Comparison of ENCODE assay signal across 9 cellular contexts in the genomic region with DNA sequence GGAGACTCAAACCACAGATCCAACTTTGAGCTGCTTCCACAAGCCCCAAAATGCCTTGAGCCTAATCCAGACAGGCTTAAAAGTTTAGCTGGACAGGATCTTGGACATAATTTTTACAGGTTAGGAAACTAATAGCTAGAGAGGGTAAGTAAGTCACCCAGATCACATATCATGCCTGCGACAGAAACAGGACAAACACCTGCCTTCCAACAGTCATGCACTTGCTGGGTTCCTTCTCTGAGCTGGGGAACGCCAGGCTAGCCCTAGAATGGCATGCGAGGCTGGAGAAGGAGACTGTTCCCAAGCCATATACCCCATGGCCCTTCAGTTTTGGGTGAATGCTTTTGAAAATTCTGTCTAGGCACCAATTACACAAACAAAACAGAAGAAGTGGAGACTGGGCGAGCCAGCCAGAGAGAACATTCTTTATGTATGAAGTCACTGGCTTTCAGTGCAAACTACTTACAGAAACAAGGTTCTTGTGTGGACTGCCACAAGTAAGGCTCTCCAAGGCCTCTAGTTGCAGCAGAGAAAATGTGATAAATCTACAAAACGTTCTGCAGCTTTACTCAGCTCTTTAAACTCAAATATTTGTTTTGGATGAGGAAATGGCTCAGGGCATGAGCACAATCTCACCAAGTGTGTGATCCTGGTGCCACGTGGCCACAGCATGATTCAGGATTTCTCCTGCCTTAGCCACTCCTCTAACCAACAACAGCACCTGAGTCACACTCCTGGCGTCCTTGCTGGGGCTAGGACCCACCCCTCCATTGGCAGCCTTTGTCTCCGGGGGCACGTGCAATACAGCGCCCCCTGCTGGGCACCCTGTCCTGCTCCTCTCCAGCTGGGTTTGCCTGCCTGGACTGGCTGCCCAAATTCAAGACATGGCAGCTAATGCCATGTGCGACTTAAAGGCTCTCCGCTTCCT.
DNase-seq lines count a peak whose midpoint lies in the region; ATAC-seq, FAIRE-seq and TF ChIP-seq lines count a peak whose summit lies in the region.
"Had no signal": no experiment of that assay in that cellular context is flagged by ENCODE, and none has a peak within 500 bp of the region (broad histone marks: within the 10 kb centered on the region; RNA-seq: fewer than 3 reads in every experiment).

No MANE protein-coding gene starts in this region.

- intact Hi-C loops in Caco-2 (cut with micrococcal nuclease; ENCODE audit: unreplicated experiment) (loop anchor here (1.0 to 2.0 kb wide), 6 partner anchors 15 to 329 kb away; a partner anchor contains a TSS), ascending aorta (cut with DNase I) (loop anchor here (1.0 to 10.0 kb wide), 9 partner anchors 149 to 951 kb away; a partner anchor contains a TSS)

- POLR2A ChIA-PET in Caco-2 (lab: Charles Lee): interaction anchor here (0.6 to 1.8 kb wide), 7 partner anchors 74 to 191 kb away, joined by 3 to 44 read pairs (median 5); a partner anchor contains a TSS

- H3K9me3 Mint-ChIP-seq in Caco-2 (ENCODE audit: unreplicated experiment): no peaks in the 10 kb centered on the region
- H3K9me3 Mint-ChIP-seq: T-helper 1 cell treated with Interleukin-12 subunit alpha and Interleukin-12 subunit beta and Interleukin-4 antibody, amounts not matched to agents 30 μg/mL and 1 μg/mL, for 36 hours had no signal

- H3K27me3 Mint-ChIP-seq in Caco-2 (ENCODE audit: insufficient read depth, unreplicated experiment): no peaks in the 10 kb centered on the region

- H3K4me3 ChIP-seq in Caco-2 (ENCODE audit: low read depth, low read length): no peak overlapping the region
- no peak overlapping the region for H3K4me3 ChIP-seq in SU-DHL-6 (ENCODE audit: insufficient read depth, low read length, poor library complexity, severe bottlenecking)
- no peak overlapping the region for H3K4me3 ChIP-seq in ascending aorta
- H3K4me3 ChIP-seq in skeletal muscle satellite cell (ENCODE audit: low read length): peak overlapping the region; percentile 27

- H3K9ac ChIP-seq in SU-DHL-6 (ENCODE audit: low read length) (no peak overlapping the region), skeletal muscle satellite cell (ENCODE audit: low read depth, low read length) (peak overlapping the region; percentile 55)

- H3K4me1 ChIP-seq in Caco-2 (peaks cover 38% of the 10 kb centered on the region), ascending aorta (peaks cover 15 to 36% of the 10 kb centered on the region in 2 donors), skeletal muscle satellite cell (ENCODE audit: control insufficient read depth, insufficient read depth, low read length) (peaks cover 57% of the 10 kb centered on the region)

- peaks cover 37% of the 10 kb centered on the region for H3K4me1 Mint-ChIP-seq in Caco-2 (ENCODE audit: low read depth, unreplicated experiment)

- H3K79me2 ChIP-seq in SU-DHL-6 (ENCODE audit: insufficient read depth, low read length): no peaks in the 10 kb centered on the region

- BruUV-seq in Caco-2 (replicated peaks; lab: Mats Ljungman, UMichigan): TSS peak; percentile 94

- H3K36me3 ChIP-seq in Caco-2 (ENCODE audit: control insufficient read depth, insufficient read depth, low read length) (no peaks in the 10 kb centered on the region), SU-DHL-6 (ENCODE audit: low read length) (no peaks in the 10 kb centered on the region), ascending aorta (no peaks in the 10 kb centered on the region), skeletal muscle satellite cell (ENCODE audit: insufficient read depth, low read length) (no peaks in the 10 kb centered on the region)

- TF ChIP-seq CTCF in Caco-2 (IDR thresholded peaks at IDR 0.05; ENCODE audit: insufficient read depth in 1 of 2, low read depth in 1 of 2, low read length in 1 of 2, severe bottlenecking in 1 of 2, unreplicated experiment in 1 of 2): peak; percentile 97
- peak; percentile 95 for TF ChIP-seq CTCF in SU-DHL-6 (IDR thresholded peaks at IDR 0.05; ENCODE audit: insufficient read depth, low read length, poor library complexity, severe bottlenecking)
- peak; percentile 80 to 92 (median 91) for TF ChIP-seq CTCF in ascending aorta (IDR thresholded peaks at IDR 0.05)

- ATAC-seq in HG02610 (IDR thresholded peaks at IDR 0.05; ENCODE audit: unreplicated experiment) (no peak), GM19328 (IDR thresholded peaks at IDR 0.05; ENCODE audit: unreplicated experiment) (no peak)

- H3F3A ChIP-seq in SU-DHL-6 (ENCODE audit: insufficient read depth): no peaks in the 10 kb centered on the region

- H3K9me3 ChIP-seq in Caco-2 (no peaks in the 10 kb centered on the region), SU-DHL-6 (ENCODE audit: insufficient read depth, low read length) (no peaks in the 10 kb centered on the region), ascending aorta (no peaks in the 10 kb centered on the region), skeletal muscle satellite cell (replicated peaks; ENCODE audit: low read length) (no peaks in the 10 kb centered on the region)

- H3K27ac Mint-ChIP-seq in Caco-2 (ENCODE audit: unreplicated experiment): peak overlapping the region; percentile 92

- no peak overlapping the region for H2AFZ ChIP-seq in SU-DHL-6 (ENCODE audit: low read depth, low read length, severe bottlenecking)

- H3K4me3 Mint-ChIP-seq in Caco-2 (ENCODE audit: unreplicated experiment): peak overlapping the region; percentile 41
- H3K4me3 Mint-ChIP-seq: T-helper 1 cell treated with Interleukin-12 subunit alpha and Interleukin-12 subunit beta and Interleukin-4 antibody, amounts not matched to agents 30 μg/mL and 1 μg/mL, for 36 hours had no signal

- FAIRE-seq in HTR-8/SVneo (lab: Jason Lieb, UNC): no peak

- H3K9me2 ChIP-seq in SU-DHL-6 (replicated peaks; ENCODE audit: insufficient read depth, low read length): no peaks in the 10 kb centered on the region

- no peaks in the 10 kb centered on the region for H3K36me3 Mint-ChIP-seq in Caco-2 (ENCODE audit: insufficient read depth, unreplicated experiment)

- H3K27ac ChIP-seq in SU-DHL-6 (ENCODE audit: low read depth, low read length): no peak overlapping the region
- H3K27ac ChIP-seq in ascending aorta: peak overlapping the region; percentile 85 to 93

- CTCF ChIA-PET in Caco-2 (lab: Charles Lee): interaction anchor here (0.6 to 2.6 kb wide), 34 partner anchors 11 to 415 kb away, joined by 3 to 51 read pairs (median 4); a partner anchor contains a TSS

- H3K27me3 ChIP-seq in Caco-2 (replicated peaks; ENCODE audit: control insufficient read depth, insufficient read depth, low read length): no peaks in the 10 kb centered on the region
- no peaks in the 10 kb centered on the region for H3K27me3 ChIP-seq in SU-DHL-6 (ENCODE audit: low read length)
- no peaks in the 10 kb centered on the region for H3K27me3 ChIP-seq in ascending aorta
- no peaks in the 10 kb centered on the region for H3K27me3 ChIP-seq in skeletal muscle satellite cell (ENCODE audit: control insufficient read depth, insufficient read depth, low read length)

- no peaks in the 10 kb centered on the region for H4K20me1 ChIP-seq in SU-DHL-6 (ENCODE audit: low read depth, low read length)

- DNase-seq in Caco-2: peak; percentile 95 to 97
- peak; percentile 70 for DNase-seq in HTR-8/SVneo (ENCODE audit: insufficient read length, low spot score)
- peak; percentile 81 to 96 for DNase-seq in ascending aorta (ENCODE audit: low spot score in 2 of 2)
- DNase-seq in iPS DF 19.7 (ENCODE audit: low read depth, low spot score): peak; percentile 75

- H3K4me2 ChIP-seq in SU-DHL-6 (ENCODE audit: low read depth, low read length, poor library complexity, severe bottlenecking) (no peak overlapping the region), skeletal muscle satellite cell (ENCODE audit: low read length) (peak overlapping the region; percentile 55)
